Comparison of ENCODE assay signal across 2 cellular contexts in the genomic region with DNA sequence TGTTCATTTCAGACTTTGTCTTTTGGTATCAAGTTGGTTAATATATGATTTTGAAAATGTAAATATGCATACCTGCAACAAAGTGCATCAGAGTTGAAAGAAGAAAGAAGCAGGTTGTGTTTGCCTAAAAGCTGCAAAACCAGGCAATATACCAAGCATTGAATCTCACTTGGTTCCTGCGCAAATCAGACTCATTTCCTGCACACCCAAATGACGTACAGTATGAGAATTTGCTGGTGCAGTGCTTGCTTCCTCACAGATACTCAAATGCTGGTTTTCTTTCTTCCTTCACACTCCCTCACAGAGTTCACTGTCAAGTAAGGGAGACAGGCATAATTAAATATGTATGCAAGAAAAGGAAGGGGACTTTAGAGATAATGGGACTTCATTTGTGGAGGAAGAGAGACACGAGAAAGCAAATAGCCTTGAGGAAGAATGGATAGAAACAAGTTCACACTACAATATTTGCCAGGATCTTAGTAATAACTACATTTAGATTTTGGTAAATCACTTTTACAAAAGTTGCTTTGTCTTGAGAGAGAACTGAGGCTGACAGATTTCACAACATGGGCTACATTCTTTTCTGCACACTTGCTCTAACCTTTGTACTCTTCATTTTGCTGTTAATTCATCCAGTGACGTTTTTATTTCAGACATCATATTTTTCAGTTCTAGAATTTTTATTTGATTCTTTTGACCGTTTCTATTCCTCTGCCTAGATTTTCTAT.
TF ChIP-seq lines count a peak whose summit lies in the region.

No MANE protein-coding gene starts in this region.

TF ChIP-seq in HepG2, 621 proteins besides CTCF, POLR2A, EP300 and RAD21:
- no peak for TF ChIP-seq ZNF562 (CRISPR knock-in tag; IDR thresholded peaks at IDR 0.05; ENCODE audit: borderline replicate concordance)
- TF ChIP-seq HNF4A (CRISPR knock-in tag; IDR thresholded peaks at IDR 0.05), result peak; percentile 32; the same call in 1 of the 2 replicates
- TF ChIP-seq NCOR1 (IDR thresholded peaks at IDR 0.05; ENCODE audit: borderline replicate concordance, low read length), result 0 out of 2 replicates have a peak, but pooled peaks have one; percentile 33
- TF ChIP-seq ZNF160 (CRISPR knock-in tag; IDR thresholded peaks at IDR 0.05), result peak; percentile 99
- peak; percentile 74; the same call in 1 of the 2 replicates for TF ChIP-seq HNF4G (IDR thresholded peaks at IDR 0.05; ENCODE audit: borderline replicate concordance, low read depth, low read length)
- TF ChIP-seq HNF4G (CRISPR knock-in tag; IDR thresholded peaks at IDR 0.05; ENCODE audit: borderline replicate concordance, low read depth), result no peak
- TF ChIP-seq ZNF816 (CRISPR knock-in tag; IDR thresholded peaks at IDR 0.05; ENCODE audit: borderline replicate concordance), result no peak
- no peak for TF ChIP-seq PRMT3 (CRISPR knock-in tag; IDR thresholded peaks at IDR 0.05; ENCODE audit: borderline replicate concordance, low read depth)
- TF ChIP-seq CEBPB (IDR thresholded peaks at IDR 0.05; ENCODE audit: borderline replicate concordance, low read depth, low read length), result peak; percentile 22; the same call in 1 of the 2 replicates
- TF ChIP-seq CEBPG (CRISPR knock-in tag; IDR thresholded peaks at IDR 0.05), result peak; percentile 27; the same call in 1 of the 2 replicates
- TF ChIP-seq AKAP8 (CRISPR knock-in tag; IDR thresholded peaks at IDR 0.05), result no peak

TF ChIP-seq in GM12891, 5 proteins besides CTCF, POLR2A, EP300 and RAD21:
- TF ChIP-seq PAX5 (IDR thresholded peaks at IDR 0.05; ENCODE audit: insufficient read depth, low read length, severe bottlenecking), result no peak
- no peak for TF ChIP-seq TAF1 (IDR thresholded peaks at IDR 0.05; ENCODE audit: low read depth, low read length)
- no peak for TF ChIP-seq POLR2AphosphoS5 (IDR thresholded peaks at IDR 0.05; ENCODE audit: low read depth, low read length)
- TF ChIP-seq POU2F2 (IDR thresholded peaks at IDR 0.05; ENCODE audit: low read depth, low read length), result no peak
- TF ChIP-seq SPI1 (IDR thresholded peaks at IDR 0.05; ENCODE audit: low read depth, low read length), result no peak
